Comparison of ENCODE assay signal across 36 cellular contexts in the genomic region with DNA sequence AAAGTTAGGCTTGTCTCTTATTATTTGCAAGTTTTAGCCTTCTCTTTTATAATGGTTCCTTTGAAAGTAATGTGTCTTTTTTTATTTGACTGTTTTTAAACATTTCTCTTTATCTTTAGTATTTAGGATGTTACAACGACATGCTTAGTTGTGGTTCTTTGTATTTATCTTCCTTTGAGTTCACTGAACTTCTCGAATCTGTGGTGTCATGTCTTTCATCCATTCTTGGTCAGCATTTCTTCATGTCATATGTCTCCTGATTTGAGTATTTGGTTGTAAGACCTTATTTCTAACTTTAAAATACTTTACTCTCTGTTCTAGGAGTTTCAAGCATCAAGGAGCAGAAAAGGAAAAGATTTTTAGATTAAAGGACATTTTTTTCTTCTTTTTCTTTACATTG. TPM values are rescaled to one million over a fixed set of nuclear protein-coding genes. Genes with fewer than 3 reads are reported as not detected.
"Had no signal": no experiment of that assay in that cellular context is flagged by ENCODE, and none has a peak within 500 bp of the region (broad histone marks: within the 10 kb centered on the region; RNA-seq: fewer than 3 reads in every experiment).

No MANE protein-coding gene starts in this region.

- H3K36me3 ChIP-seq: adrenal gland, ascending aorta, brain microvascular endothelial cell, breast epithelium, cardiac muscle cell had no signal

- H3K4me3 ChIP-seq: adrenal gland, ascending aorta, body of pancreas, breast epithelium, cardiac muscle cell had no signal

- DNase-seq: activated effector memory CD4-positive, alpha-beta T cell treated with anti-CD3 and anti-CD28 coated beads, Interleukin-2, amount 50 U/mL, for 16 hours; activated effector memory CD4-positive, alpha-beta T cell treated with Interleukin-2 at 50 U/mL for 16 hours; activated gamma-delta T cell; activated gamma-delta T cell treated with Interleukin-2 at 50 U/mL for 16 hours; activated naive CD4-positive, alpha-beta T cell; activated naive CD4-positive, alpha-beta T cell treated with anti-CD3 and anti-CD28 coated beads for 36 hours; activated naive CD4-positive, alpha-beta T cell treated with anti-CD3 and anti-CD28 coated beads, Interleukin-2, amount 10 ng/mL, durations not matched to agents 7 days and 5 days; activated naive CD4-positive, alpha-beta T cell treated with anti-CD3 and anti-CD28 coated beads, Interleukin-2, amount 50 U/mL, for 16 hours; activated naive CD4-positive, alpha-beta T cell treated with Interleukin-2 at 50 U/mL for 16 hours; activated naive CD8-positive, alpha-beta T cell treated with anti-CD3 and anti-CD28 coated beads for 36 hours; activated naive CD8-positive, alpha-beta T cell treated with anti-CD3 and anti-CD28 coated beads, Interleukin-2, amount 10 ng/mL, durations not matched to agents 7 days and 5 days; activated naive CD8-positive, alpha-beta T cell treated with anti-CD3 and anti-CD28 coated beads, Interleukin-2, amount 50 U/mL, for 24 hours; activated T-cell treated with anti-CD3 and anti-CD28 coated beads, Interleukin-2, amount 50 U/mL, for 1 hour; activated T-cell treated with anti-CD3 and anti-CD28 coated beads, Interleukin-2, amount 50 U/mL, for 24 hours; activated T-cell treated with anti-CD3 and anti-CD28 coated beads, Interleukin-2, amount 50 U/mL, for 4 hours; activated T-cell treated with anti-CD3 and anti-CD28 coated beads, Interleukin-2, amount 50 U/mL, for 48 hours; activated T-cell treated with anti-CD3 and anti-CD28 coated beads, Interleukin-2, amount 50 U/mL, for 72 hours; adrenal gland; amniotic stem cell; amygdala; anterior cingulate cortex; aorta; body of pancreas; brain microvascular endothelial cell; caudate nucleus; central memory CD4-positive, alpha-beta T cell; cerebellar nuclear complex had no signal

- H3K4me1 ChIP-seq: adrenal gland, ascending aorta, breast epithelium had no signal

- H3K9me3 ChIP-seq: adrenal gland, ascending aorta, body of pancreas had no signal

- ATAC-seq: activated naive CD4-positive, alpha-beta T cell treated with anti-CD3 and anti-CD28 coated beads, Interleukin-2, amount 50 U/mL, for 72 hours; activated naive CD8-positive, alpha-beta T cell treated with anti-CD3 and anti-CD28 coated beads, Interleukin-2, amount 50 U/mL, for 24 hours; activated T-cell treated with anti-CD3 and anti-CD28 coated beads, Interleukin-2, amount 50 U/mL, for 4 hours; activated T-cell treated with anti-CD3 and anti-CD28 coated beads, Interleukin-2, amount 50 U/mL, for 72 hours; activated T-helper 17 cell treated with anti-CD3 and anti-CD28 coated beads, Interleukin-2, amount 50 U/mL, for 72 hours; body of pancreas had no signal

- H3K27ac ChIP-seq: adrenal gland, ascending aorta, body of pancreas, brain microvascular endothelial cell, breast epithelium, cardiac muscle cell had no signal

RNA-seq across cellular contexts. Expression of gene BARX2, which starts 15.9 kb away (rescaled TPM):
- total RNA-seq: activated naive CD8-positive, alpha-beta T cell treated with anti-CD3 and anti-CD28 coated beads, Interleukin-2, amount 10 ng/mL, durations not matched to agents 7 days and 5 days; activated T-helper 17 cell treated with anti-CD3 and anti-CD28 coated beads, Interleukin-2, amount 50 U/mL, for 72 hours; adrenal gland; aorta; ascending aorta; astrocyte; cardiac septum; cerebellum; chondrocyte had no signal
